In the genomic region with DNA sequence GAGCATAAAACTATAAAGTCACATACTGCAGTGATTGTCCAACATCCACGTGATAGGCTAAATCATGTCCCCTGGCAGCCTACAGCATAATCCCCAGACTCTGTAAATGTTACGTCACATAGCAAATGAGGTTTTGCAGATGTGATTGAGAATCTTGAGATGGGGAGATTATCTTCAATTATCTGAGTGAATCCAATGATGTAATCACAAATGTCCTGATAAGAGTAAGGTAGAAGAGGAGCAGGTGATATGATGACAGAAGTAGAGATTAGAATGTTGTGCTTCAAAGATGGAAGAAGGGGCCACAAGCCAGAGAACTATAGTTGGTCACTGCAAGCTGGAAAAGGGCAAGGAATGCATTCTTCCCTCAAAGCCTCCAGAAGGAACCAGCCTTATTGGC, we compare ENCODE assay signal across 1 cellular context.
A peak's percentile ranks its signal among the peaks of the same experiment; 100 is the strongest.
TF ChIP-seq lines count a peak whose summit lies in the region.

No MANE protein-coding gene starts in this region.

TF ChIP-seq in IMR-90, 13 proteins besides CTCF, POLR2A, EP300 and RAD21:
- TF ChIP-seq MXI1 (IDR thresholded peaks at IDR 0.05; ENCODE audit: borderline replicate concordance, low read depth, low read length) (no peak), CEBPB (IDR thresholded peaks at IDR 0.05; ENCODE audit: low read depth, low read length) (peak; percentile 39; the same call in 1 of the 2 replicates)
